In the genomic region with DNA sequence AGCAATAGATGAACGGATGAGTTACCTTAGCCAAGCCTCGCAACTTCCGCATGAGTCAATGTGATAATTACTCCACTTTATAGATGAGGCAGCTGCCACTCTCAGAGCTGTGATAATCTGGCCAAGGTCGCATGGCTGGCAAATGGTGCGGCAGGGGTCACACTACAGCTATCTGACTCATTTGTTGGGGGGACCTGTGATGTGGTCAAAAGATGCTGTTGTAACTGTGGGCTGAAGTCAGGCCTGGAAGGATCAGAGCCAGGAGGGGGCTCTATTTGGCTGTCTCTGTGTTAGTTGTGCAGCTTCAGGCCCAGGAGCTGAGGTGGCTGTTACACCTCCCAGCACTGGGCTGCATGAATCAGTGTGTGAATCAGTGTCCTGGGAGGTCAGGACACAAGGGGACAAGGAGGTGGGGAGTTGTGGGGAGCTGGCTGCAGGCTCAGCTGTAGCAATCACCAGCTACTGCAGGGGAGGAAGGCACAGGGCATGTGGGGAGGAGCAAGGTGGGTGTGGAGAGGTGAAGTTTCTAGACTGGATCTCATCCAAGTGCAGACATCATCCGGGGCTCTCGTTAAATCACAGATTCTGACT, we compare ENCODE assay signal across 12 cellular contexts. TPM values are rescaled to one million over a fixed set of nuclear protein-coding genes. Genes with fewer than 3 reads are reported as not detected.
DNase-seq lines count a peak whose midpoint lies in the region; ATAC-seq and TF ChIP-seq lines count a peak whose summit lies in the region.
"Had no signal": no experiment of that assay in that cellular context is flagged by ENCODE, and none has a peak within 500 bp of the region (broad histone marks: within the 10 kb centered on the region; RNA-seq: fewer than 3 reads in every experiment).

No MANE protein-coding gene starts in this region.

- H3K36me3 Mint-ChIP-seq in activated CD4-positive, alpha-beta memory T cell treated with anti-CD3 and anti-CD28 coated beads, Interleukin-2, amount 10 ng/mL, durations not matched to agents 7 days and 5 days (ENCODE audit: low read depth): no peaks in the 10 kb centered on the region
- no peaks in the 10 kb centered on the region for H3K36me3 Mint-ChIP-seq in activated CD4-positive, alpha-beta memory T cell treated with anti-CD3 and anti-CD28 coated beads for 36 hours

- POLR2A ChIA-PET in activated CD4-positive, alpha-beta memory T cell treated with anti-CD3 and anti-CD28 coated beads, Interleukin-2, amount 10 ng/mL, durations not matched to agents 7 days and 5 days (lab: Charles Lee): no interaction called here
- POLR2A ChIA-PET in activated CD4-positive, alpha-beta memory T cell treated with anti-CD3 and anti-CD28 coated beads for 36 hours (lab: Charles Lee): no interaction called here

- H3K4me1 Mint-ChIP-seq in activated CD4-positive, alpha-beta memory T cell treated with anti-CD3 and anti-CD28 coated beads, Interleukin-2, amount 10 ng/mL, durations not matched to agents 7 days and 5 days: no peaks in the 10 kb centered on the region
- H3K4me1 Mint-ChIP-seq in activated CD4-positive, alpha-beta memory T cell treated with anti-CD3 and anti-CD28 coated beads for 36 hours (ENCODE audit: low read depth): no peaks in the 10 kb centered on the region
- H3K4me1 Mint-ChIP-seq: T-helper 17 cell had no signal

- no peak overlapping the region for H3K4me3 ChIP-seq in fibroblast of villous mesenchyme (ENCODE audit: low read depth, low read length)
- H3K4me3 ChIP-seq: ascending aorta, BLaER1 had no signal

- intact Hi-C loops in activated CD4-positive, alpha-beta memory T cell treated with anti-CD3 and anti-CD28 coated beads for 36 hours (cut with micrococcal nuclease): no loop called here

- peak; percentile 11 for DNase-seq in activated CD4-positive, alpha-beta memory T cell treated with anti-CD3 and anti-CD28 coated beads, Interleukin-2, amount 10 ng/mL, durations not matched to agents 7 days and 5 days
- no peak for DNase-seq in activated CD4-positive, alpha-beta memory T cell treated with anti-CD3 and anti-CD28 coated beads for 36 hours
- peak; percentile 23 for DNase-seq in fibroblast of villous mesenchyme (ENCODE audit: low read depth)
- DNase-seq in stromal cell of bone marrow (ENCODE audit: low read depth): peak; percentile 59
- DNase-seq in NCI-H526 treated with DMSO at 0.1 percent for 48 hours (lab: John Stamatoyannopoulos, UW): no peak
- no peak for DNase-seq in activated T-cell treated with anti-CD3 and anti-CD28 coated beads, Interleukin-2, amount 50 U/mL, for 48 hours
- DNase-seq: T-helper 17 cell had no signal

- no peak overlapping the region for H3K4me3 Mint-ChIP-seq in activated CD4-positive, alpha-beta memory T cell treated with anti-CD3 and anti-CD28 coated beads, Interleukin-2, amount 10 ng/mL, durations not matched to agents 7 days and 5 days
- H3K4me3 Mint-ChIP-seq in activated CD4-positive, alpha-beta memory T cell treated with anti-CD3 and anti-CD28 coated beads for 36 hours: no peak overlapping the region
- H3K4me3 Mint-ChIP-seq: memory B cell, T-helper 17 cell had no signal

- CTCF ChIA-PET in activated CD4-positive, alpha-beta memory T cell treated with anti-CD3 and anti-CD28 coated beads, Interleukin-2, amount 10 ng/mL, durations not matched to agents 7 days and 5 days (lab: Charles Lee): interaction anchor here (0.9 kb wide), 1 partner anchor 118 kb away, joined by 3 read pairs; no protein-coding TSS in a partner anchor
- CTCF ChIA-PET in activated CD4-positive, alpha-beta memory T cell treated with anti-CD3 and anti-CD28 coated beads for 36 hours (lab: Charles Lee): interaction anchor here (0.5 to 0.8 kb wide), 4 partner anchors 31 to 1129 kb away, joined by 3 read pairs; no protein-coding TSS in a partner anchor

- TF ChIP-seq CTCF in fibroblast of villous mesenchyme (IDR thresholded peaks at IDR 0.05; ENCODE audit: insufficient read depth, low read depth, low read length): no peak

- H3K9me3 Mint-ChIP-seq in activated CD4-positive, alpha-beta memory T cell treated with anti-CD3 and anti-CD28 coated beads, Interleukin-2, amount 10 ng/mL, durations not matched to agents 7 days and 5 days: no peaks in the 10 kb centered on the region
- no peaks in the 10 kb centered on the region for H3K9me3 Mint-ChIP-seq in activated CD4-positive, alpha-beta memory T cell treated with anti-CD3 and anti-CD28 coated beads for 36 hours
- H3K9me3 Mint-ChIP-seq: memory B cell had no signal

- H3K27ac Mint-ChIP-seq in activated CD4-positive, alpha-beta memory T cell treated with anti-CD3 and anti-CD28 coated beads, Interleukin-2, amount 10 ng/mL, durations not matched to agents 7 days and 5 days: no peak overlapping the region
- no peak overlapping the region for H3K27ac Mint-ChIP-seq in activated CD4-positive, alpha-beta memory T cell treated with anti-CD3 and anti-CD28 coated beads for 36 hours
- H3K27ac Mint-ChIP-seq: memory B cell, T-helper 17 cell had no signal

- peaks cover 11% of the 10 kb centered on the region for H3K27me3 Mint-ChIP-seq in activated CD4-positive, alpha-beta memory T cell treated with anti-CD3 and anti-CD28 coated beads, Interleukin-2, amount 10 ng/mL, durations not matched to agents 7 days and 5 days
- H3K27me3 Mint-ChIP-seq in activated CD4-positive, alpha-beta memory T cell treated with anti-CD3 and anti-CD28 coated beads for 36 hours: peaks cover 12% of the 10 kb centered on the region

- ATAC-seq in SK-N-SH treated with all-trans-retinoic acid at 6 μM for 48 hours (peak; percentile 92), GM21515 (IDR thresholded peaks at IDR 0.05; ENCODE audit: unreplicated experiment) (no peak)
- ATAC-seq: T-helper 17 cell had no signal

TF ChIP-seq in SK-N-SH treated with all-trans-retinoic acid at 6 μM for 48 hours, 23 proteins besides CTCF, POLR2A, EP300 and RAD21 (continues in another document):
- TF ChIP-seq ZC3H10 (CRISPR knock-in tag; IDR thresholded peaks at IDR 0.05): no peak
- TF ChIP-seq, protein P1, sequence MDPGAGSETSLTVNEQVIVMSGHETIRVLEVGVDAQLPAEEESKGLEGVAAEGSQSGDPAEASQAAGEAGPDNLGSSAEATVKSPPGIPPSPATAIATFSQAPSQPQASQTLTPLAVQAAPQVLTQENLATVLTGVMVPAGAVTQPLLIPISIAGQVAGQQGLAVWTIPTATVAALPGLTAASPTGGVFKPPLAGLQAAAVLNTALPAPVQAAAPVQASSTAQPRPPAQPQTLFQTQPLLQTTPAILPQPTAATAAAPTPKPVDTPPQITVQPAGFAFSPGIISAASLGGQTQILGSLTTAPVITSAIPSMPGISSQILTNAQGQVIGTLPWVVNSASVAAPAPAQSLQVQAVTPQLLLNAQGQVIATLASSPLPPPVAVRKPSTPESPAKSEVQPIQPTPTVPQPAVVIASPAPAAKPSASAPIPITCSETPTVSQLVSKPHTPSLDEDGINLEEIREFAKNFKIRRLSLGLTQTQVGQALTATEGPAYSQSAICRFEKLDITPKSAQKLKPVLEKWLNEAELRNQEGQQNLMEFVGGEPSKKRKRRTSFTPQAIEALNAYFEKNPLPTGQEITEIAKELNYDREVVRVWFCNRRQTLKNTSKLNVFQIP (CRISPR knock-in tag; IDR thresholded peaks at IDR 0.05; ENCODE audit: borderline replicate concordance, low read depth): no peak
- no peak for TF ChIP-seq ZNF8 (CRISPR knock-in tag; IDR thresholded peaks at IDR 0.05)
- TF ChIP-seq BACH2 (CRISPR knock-in tag; IDR thresholded peaks at IDR 0.05; ENCODE audit: borderline replicate concordance): no peak
- TF ChIP-seq, protein P2, sequence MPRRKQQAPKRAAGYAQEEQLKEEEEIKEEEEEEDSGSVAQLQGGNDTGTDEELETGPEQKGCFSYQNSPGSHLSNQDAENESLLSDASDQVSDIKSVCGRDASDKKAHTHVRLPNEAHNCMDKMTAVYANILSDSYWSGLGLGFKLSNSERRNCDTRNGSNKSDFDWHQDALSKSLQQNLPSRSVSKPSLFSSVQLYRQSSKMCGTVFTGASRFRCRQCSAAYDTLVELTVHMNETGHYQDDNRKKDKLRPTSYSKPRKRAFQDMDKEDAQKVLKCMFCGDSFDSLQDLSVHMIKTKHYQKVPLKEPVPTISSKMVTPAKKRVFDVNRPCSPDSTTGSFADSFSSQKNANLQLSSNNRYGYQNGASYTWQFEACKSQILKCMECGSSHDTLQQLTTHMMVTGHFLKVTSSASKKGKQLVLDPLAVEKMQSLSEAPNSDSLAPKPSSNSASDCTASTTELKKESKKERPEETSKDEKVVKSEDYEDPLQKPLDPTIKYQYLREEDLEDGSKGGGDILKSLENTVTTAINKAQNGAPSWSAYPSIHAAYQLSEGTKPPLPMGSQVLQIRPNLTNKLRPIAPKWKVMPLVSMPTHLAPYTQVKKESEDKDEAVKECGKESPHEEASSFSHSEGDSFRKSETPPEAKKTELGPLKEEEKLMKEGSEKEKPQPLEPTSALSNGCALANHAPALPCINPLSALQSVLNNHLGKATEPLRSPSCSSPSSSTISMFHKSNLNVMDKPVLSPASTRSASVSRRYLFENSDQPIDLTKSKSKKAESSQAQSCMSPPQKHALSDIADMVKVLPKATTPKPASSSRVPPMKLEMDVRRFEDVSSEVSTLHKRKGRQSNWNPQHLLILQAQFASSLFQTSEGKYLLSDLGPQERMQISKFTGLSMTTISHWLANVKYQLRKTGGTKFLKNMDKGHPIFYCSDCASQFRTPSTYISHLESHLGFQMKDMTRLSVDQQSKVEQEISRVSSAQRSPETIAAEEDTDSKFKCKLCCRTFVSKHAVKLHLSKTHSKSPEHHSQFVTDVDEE (CRISPR knock-in tag; IDR thresholded peaks at IDR 0.05): no peak
- no peak for TF ChIP-seq OSR1 (CRISPR knock-in tag; IDR thresholded peaks at IDR 0.05)
- TF ChIP-seq GLIS3 (CRISPR knock-in tag; IDR thresholded peaks at IDR 0.05): no peak
- no peak for TF ChIP-seq CSDC2 (CRISPR knock-in tag; IDR thresholded peaks at IDR 0.05)
- TF ChIP-seq TCF4 (CRISPR knock-in tag; IDR thresholded peaks at IDR 0.05; ENCODE audit: borderline replicate concordance): no peak

RNA-seq across cellular contexts. Expression of gene NGEF, which starts 33.1 kb away (rescaled TPM):
- under 1 TPM; 0.48 to 0.58 TPM for total RNA-seq in activated CD4-positive, alpha-beta memory T cell treated with anti-CD3 and anti-CD28 coated beads, Interleukin-2, amount 10 ng/mL, durations not matched to agents 7 days and 5 days
- total RNA-seq in activated CD4-positive, alpha-beta memory T cell treated with anti-CD3 and anti-CD28 coated beads for 36 hours: 1 to 10 TPM; 4.2 to 5.4 TPM
- total RNA-seq in fibroblast of villous mesenchyme: under 0.01 and 0.86 TPM in 2 replicates
- total RNA-seq: T-helper 17 cell had no signal

RNA-seq across cellular contexts. Expression of gene NEU2, which starts 52.5 kb away (rescaled TPM):
- not detected for total RNA-seq in activated CD4-positive, alpha-beta memory T cell treated with anti-CD3 and anti-CD28 coated beads, Interleukin-2, amount 10 ng/mL, durations not matched to agents 7 days and 5 days
- total RNA-seq in activated CD4-positive, alpha-beta memory T cell treated with anti-CD3 and anti-CD28 coated beads for 36 hours: not detected
- not detected in 2 replicates for total RNA-seq in fibroblast of villous mesenchyme
- total RNA-seq: ascending aorta, T-helper 17 cell had no signal

Comparison
In these comparisons a context has a peak if more than half of its experiments do, and no peak if none do; other contexts are left out.
1. DNase-seq: peak in activated CD4-positive, alpha-beta memory T cell treated with anti-CD3 and anti-CD28 coated beads, Interleukin-2, amount 10 ng/mL, durations not matched to agents 7 days and 5 days (single experiment), fibroblast of villous mesenchyme (single experiment) and stromal cell of bone marrow (single experiment); none in activated CD4-positive, alpha-beta memory T cell treated with anti-CD3 and anti-CD28 coated beads for 36 hours (single experiment), NCI-H526 treated with DMSO at 0.1 percent for 48 hours (single experiment) and activated T-cell treated with anti-CD3 and anti-CD28 coated beads, Interleukin-2, amount 50 U/mL, for 48 hours (0 of 2).